13 cellular contexts compared by ENCODE assay signal in genomic region chr12:111431772-111432171, GRCh38. TPM values are rescaled to one million over a fixed set of nuclear protein-coding genes. Genes with fewer than 3 reads are reported as not detected.
DNase-seq lines count a peak whose midpoint lies in the region; TF ChIP-seq lines count a peak whose summit lies in the region.
"Had no signal": no experiment of that assay in that cellular context is flagged by ENCODE, and none has a peak within 500 bp of the region (broad histone marks: within the 10 kb centered on the region; RNA-seq: fewer than 3 reads in every experiment).

No MANE protein-coding gene starts in this region.

- peak overlapping the region; percentile 38 to 71 for H3K9ac ChIP-seq in liver (ENCODE audit: low read depth in 1 of 2, low read length in 2 of 2)

- peak overlapping the region; percentile 100 for H3K27ac Mint-ChIP-seq in activated naive CD4-positive, alpha-beta T cell treated with anti-CD3 and anti-CD28 coated beads, Interleukin-2, amount 10 ng/mL, durations not matched to agents 7 days and 5 days
- peak overlapping the region; percentile 97 for H3K27ac Mint-ChIP-seq in activated naive CD8-positive, alpha-beta T cell treated with anti-CD3 and anti-CD28 coated beads for 36 hours

- H3K36me3 ChIP-seq in liver (ENCODE audit: control insufficient read depth in 4 of 4, insufficient read depth in 3 of 4, low read depth in 1 of 4, low read length in 3 of 4) = no peaks in the 10 kb centered on the region
- H3K36me3 ChIP-seq in tibial nerve = no peaks in the 10 kb centered on the region

- no peak for DNase-seq in activated naive CD4-positive, alpha-beta T cell treated with anti-CD3 and anti-CD28 coated beads, Interleukin-2, amount 10 ng/mL, durations not matched to agents 7 days and 5 days
- DNase-seq in activated naive CD4-positive, alpha-beta T cell (lab: John Stamatoyannopoulos, UW) = no peak
- DNase-seq in activated naive CD8-positive, alpha-beta T cell treated with anti-CD3 and anti-CD28 coated beads for 36 hours = no peak
- DNase-seq in tibial nerve (ENCODE audit: low spot score in 2 of 2) (no peak), dedifferentiated amniotic fluid mesenchymal stem cell (ENCODE audit: extremely low spot score) (no peak), NCI-H510A (lab: John Stamatoyannopoulos, UW) (no peak), hypothalamus (lab: John Stamatoyannopoulos, UW) (no peak)
- DNase-seq: activated effector memory CD4-positive, alpha-beta T cell treated with Interleukin-2 at 50 U/mL for 16 hours; mammary epithelial cell; NCI-H446 treated with DMSO at 0.1 percent for 48 hours; stimulated activated naive CD4-positive, alpha-beta T cell had no signal

- H3K27ac ChIP-seq in liver (ENCODE audit: low read depth in 1 of 2, low read length in 2 of 2) = peak overlapping the region; percentile 92 to 94
- peak overlapping the region in 3 of 4 donors; percentile 50 to 74 (median 70) for H3K27ac ChIP-seq in tibial nerve

- H3K9me3 Mint-ChIP-seq in activated naive CD4-positive, alpha-beta T cell treated with anti-CD3 and anti-CD28 coated beads, Interleukin-2, amount 10 ng/mL, durations not matched to agents 7 days and 5 days = no peaks in the 10 kb centered on the region
- no peaks in the 10 kb centered on the region for H3K9me3 Mint-ChIP-seq in activated naive CD8-positive, alpha-beta T cell treated with anti-CD3 and anti-CD28 coated beads for 36 hours

- TF ChIP-seq EP300 in tibial nerve (IDR thresholded peaks at IDR 0.05) = no peak

- CTCF ChIA-PET in activated naive CD4-positive, alpha-beta T cell treated with anti-CD3 and anti-CD28 coated beads, Interleukin-2, amount 10 ng/mL, durations not matched to agents 7 days and 5 days (lab: Charles Lee) = interaction anchor here (1.2 to 4.3 kb wide), 5 partner anchors 12 to 35 kb away, joined by 3 to 27 read pairs (median 7); no protein-coding TSS in a partner anchor

- H3K4me3 ChIP-seq in liver (ENCODE audit: low read depth in 1 of 3, low read length in 3 of 3) (no peak overlapping the region), tibial nerve (no peak overlapping the region)
- H3K4me3 ChIP-seq: skin epidermis had no signal

- no peaks in the 10 kb centered on the region for H3K9me3 ChIP-seq in liver (ENCODE audit: control insufficient read depth in 4 of 4, low read length in 3 of 4)
- no peaks in the 10 kb centered on the region for H3K9me3 ChIP-seq in tibial nerve

- no peak for TF ChIP-seq POLR2A in tibial nerve (IDR thresholded peaks at IDR 0.05)

- no peak for TF ChIP-seq RAD21 in liver (IDR thresholded peaks at IDR 0.05)

- 55% methylated on average over 6 of the region's 6 CpGs for WGBS in liver
- 87 to 89% methylated on average over 6 of the region's 6 CpGs for WGBS in tibial nerve, 2 donors

- peaks cover 98% of the 10 kb centered on the region for H3K4me1 Mint-ChIP-seq in activated naive CD4-positive, alpha-beta T cell treated with anti-CD3 and anti-CD28 coated beads, Interleukin-2, amount 10 ng/mL, durations not matched to agents 7 days and 5 days
- H3K4me1 Mint-ChIP-seq in activated naive CD8-positive, alpha-beta T cell treated with anti-CD3 and anti-CD28 coated beads for 36 hours = peaks cover 81% of the 10 kb centered on the region

- H3K27me3 Mint-ChIP-seq in activated naive CD4-positive, alpha-beta T cell treated with anti-CD3 and anti-CD28 coated beads, Interleukin-2, amount 10 ng/mL, durations not matched to agents 7 days and 5 days = peaks cover 8% of the 10 kb centered on the region
- H3K27me3 Mint-ChIP-seq in activated naive CD8-positive, alpha-beta T cell treated with anti-CD3 and anti-CD28 coated beads for 36 hours = no peaks in the 10 kb centered on the region

- peaks cover 37% of the 10 kb centered on the region for H3K36me3 Mint-ChIP-seq in activated naive CD4-positive, alpha-beta T cell treated with anti-CD3 and anti-CD28 coated beads, Interleukin-2, amount 10 ng/mL, durations not matched to agents 7 days and 5 days
- peaks cover 43% of the 10 kb centered on the region for H3K36me3 Mint-ChIP-seq in activated naive CD8-positive, alpha-beta T cell treated with anti-CD3 and anti-CD28 coated beads for 36 hours

- TF ChIP-seq CTCF in liver (IDR thresholded peaks at IDR 0.05; ENCODE audit: low read depth, low read length, missing input control) (no peak), tibial nerve (IDR thresholded peaks at IDR 0.05) (no peak)

- H3K4me3 Mint-ChIP-seq in activated naive CD4-positive, alpha-beta T cell treated with anti-CD3 and anti-CD28 coated beads, Interleukin-2, amount 10 ng/mL, durations not matched to agents 7 days and 5 days = peak overlapping the region; percentile 60
- peak overlapping the region; percentile 73 for H3K4me3 Mint-ChIP-seq in activated naive CD8-positive, alpha-beta T cell treated with anti-CD3 and anti-CD28 coated beads for 36 hours

- H3K27me3 ChIP-seq in liver (ENCODE audit: control insufficient read depth in 4 of 4, insufficient read depth in 4 of 4, low read length in 3 of 4) = no peaks in the 10 kb centered on the region
- H3K27me3 ChIP-seq in tibial nerve = no peaks in the 10 kb centered on the region

- H3K4me1 ChIP-seq in liver (ENCODE audit: control insufficient read depth in 4 of 4, insufficient read depth in 4 of 4, low read length in 3 of 4) (peaks cover 28 to 76% (median 48%) of the 10 kb centered on the region in 4 donors), tibial nerve (peaks cover 0 to 80% (median 63%) of the 10 kb centered on the region in 4 donors)

TF ChIP-seq in liver, 16 proteins besides CTCF, POLR2A, EP300 and RAD21:
- TF ChIP-seq NR2F2 (IDR thresholded peaks at IDR 0.05) (no peak), MAX (IDR thresholded peaks at IDR 0.05) (no peak), ATF3 (IDR thresholded peaks at IDR 0.05) (no peak), HNF4A (conservative IDR thresholded peaks at IDR 0.05) (no peak), YY1 (IDR thresholded peaks at IDR 0.05) (no peak), TAF1 (conservative IDR thresholded peaks at IDR 0.05) (no peak), FOXA2 (IDR thresholded peaks at IDR 0.05) (no peak), GABPA (IDR thresholded peaks at IDR 0.05 in 1 of 2, conservative IDR thresholded peaks at IDR 0.05 in 1 of 2) (no peak), RXRA (IDR thresholded peaks at IDR 0.05) (no peak), FOXA1 (IDR thresholded peaks at IDR 0.05) (no peak), HNF4G (IDR thresholded peaks at IDR 0.05) (no peak), EGR1 (IDR thresholded peaks at IDR 0.05; ENCODE audit: low read depth in 2 of 2) (no peak), REST (IDR thresholded peaks at IDR 0.05) (no peak), ZBTB33 (IDR thresholded peaks at IDR 0.05) (no peak), SP1 (IDR thresholded peaks at IDR 0.05) (no peak), JUND (IDR thresholded peaks at IDR 0.05) (no peak)

RNA-seq across cellular contexts. Expression of gene SH2B3, which starts 26.0 kb away (rescaled TPM):
- 10 to 100 TPM; 58.5 to 59.4 TPM for total RNA-seq in activated naive CD8-positive, alpha-beta T cell treated with anti-CD3 and anti-CD28 coated beads for 36 hours
- total RNA-seq in liver (10 to 100 TPM; 10.7 to 18.7 TPM), tibial nerve (10 to 100 TPM; 21.4 to 79.8 (median 36.3) TPM)
- polyA plus RNA-seq in liver = 1 to 10 TPM; 4.4 to 6.9 TPM
